ENCODE assay signal across 15 cellular contexts in the genomic region with DNA sequence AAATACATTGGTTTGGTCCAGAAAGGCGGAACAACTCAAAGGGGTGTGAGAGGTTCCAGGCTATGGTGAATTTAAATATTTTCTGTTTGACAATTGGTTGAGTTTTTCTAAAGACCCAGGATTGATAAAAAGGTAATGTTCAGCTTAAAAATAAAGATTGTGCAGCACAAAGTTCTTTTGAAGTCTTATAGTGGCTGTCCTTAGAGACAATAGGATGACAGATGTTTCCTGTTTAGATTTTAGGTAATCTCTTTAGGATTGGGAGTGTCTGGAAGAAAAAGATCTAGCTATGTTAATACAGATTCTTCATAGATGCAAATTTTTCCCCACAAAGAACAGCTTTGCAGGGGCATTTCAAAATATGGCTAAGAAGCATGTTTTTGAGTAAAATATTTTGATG.
DNase-seq lines count a peak whose midpoint lies in the region; ATAC-seq and TF ChIP-seq lines count a peak whose summit lies in the region.
"Had no signal": no experiment of that assay in that cellular context is flagged by ENCODE, and none has a peak within 500 bp of the region (broad histone marks: within the 10 kb centered on the region; RNA-seq: fewer than 3 reads in every experiment).

No MANE protein-coding gene starts in this region.

- no peak overlapping the region for H2BK5ac ChIP-seq in IMR-90 (ENCODE audit: low read depth, low read length, poor library complexity, severe bottlenecking)

- H4K5ac ChIP-seq in IMR-90 (ENCODE audit: low read depth, low read length), result peak overlapping the region; percentile 28; the same call in 1 of the 2 replicates

- H3K23ac ChIP-seq in IMR-90 (ENCODE audit: low read depth, low read length), result no peak overlapping the region

- H2BK15ac ChIP-seq in IMR-90 (ENCODE audit: low read depth, low read length), result no peak overlapping the region

- H3K9me3 ChIP-seq in BLaER1 (no peaks in the 10 kb centered on the region), IMR-90 (ENCODE audit: control insufficient read depth, insufficient read depth, low read length) (no peaks in the 10 kb centered on the region)
- no peaks in the 10 kb centered on the region for H3K9me3 ChIP-seq in CD8-positive, alpha-beta memory T cell (ENCODE audit: low read length)

- peak overlapping the region; percentile 78 for H3K27ac Mint-ChIP-seq in endothelial cell (ENCODE audit: unreplicated experiment)
- no peak overlapping the region for H3K27ac Mint-ChIP-seq in CD8-positive, alpha-beta memory T cell
- H3K27ac Mint-ChIP-seq: CD4-positive, CD25-positive, alpha-beta regulatory T cell; HFFc6 had no signal

- no peaks in the 10 kb centered on the region for H3K36me3 ChIP-seq in BLaER1
- H3K36me3 ChIP-seq in IMR-90 (ENCODE audit: control insufficient read depth, insufficient read depth, low read length), result no peaks in the 10 kb centered on the region
- H3K36me3 ChIP-seq in CD8-positive, alpha-beta memory T cell (ENCODE audit: insufficient read depth, low read length), result no peaks in the 10 kb centered on the region

- POLR2A ChIA-PET in IMR-90 (lab: Charles Lee; ENCODE audit: unreplicated experiment), result no interaction called here
- POLR2A ChIA-PET in CD8-positive, alpha-beta memory T cell (lab: Charles Lee), result no interaction called here

- no TSS peak for BruUV-seq in IMR-90 (replicated peaks; lab: Mats Ljungman, UMichigan)

- DNase-seq in IMR-90 (no peak), NCI-H82 treated with DMSO at 0.1 percent for 48 hours (lab: John Stamatoyannopoulos, UW; ENCODE audit: unreplicated experiment) (peak; percentile 69), endothelial cell (ENCODE audit: low spot score) (no peak), NCI-H1048 (lab: John Stamatoyannopoulos, UW) (no peak)
- DNase-seq in CD8-positive, alpha-beta memory T cell, result no peak
- DNase-seq: CD4-positive, CD25-positive, alpha-beta regulatory T cell; DMS153; DND-41; GDM1; HCEC 1CT; HFFc6 had no signal

- no peak overlapping the region for H3K56ac ChIP-seq in IMR-90 (ENCODE audit: extremely low read depth, insufficient read depth, low read length)

- no peak overlapping the region for H3K27ac ChIP-seq in BLaER1
- no peak overlapping the region for H3K27ac ChIP-seq in IMR-90 (ENCODE audit: insufficient read depth, low read length)
- no peak overlapping the region for H3K27ac ChIP-seq in CD8-positive, alpha-beta memory T cell (ENCODE audit: low read depth, low read length)
- H3K27ac ChIP-seq: HL-60 had no signal

- no CpG with 5 or more reads among the region's 1 CpG for WGBS in IMR-90 (ENCODE audit: extremely low coverage in 2 of 2, insufficient read length in 1 of 2), 2 experiments

- dilution Hi-C loops in IMR-90 (cut with HindIII; ENCODE audit: low sequenced_read_pairs, unreplicated experiment), result no loop called here

- no peaks in the 10 kb centered on the region for H3K36me3 Mint-ChIP-seq in endothelial cell (ENCODE audit: low read depth, unreplicated experiment)
- H3K36me3 Mint-ChIP-seq in CD8-positive, alpha-beta memory T cell, result peaks cover 0 to 1% (median 0%) of the 10 kb centered on the region in 3 donors

- H3K4me3 ChIP-seq in BLaER1 (no peak overlapping the region), IMR-90 (ENCODE audit: insufficient read depth, low read depth, low read length) (no peak overlapping the region)
- H3K4me3 ChIP-seq in CD8-positive, alpha-beta memory T cell (ENCODE audit: low read length), result no peak overlapping the region
- H3K4me3 ChIP-seq: K562 had no signal

- in situ Hi-C loops in IMR-90 (cut with MboI; ENCODE audit: low sequenced_read_pairs), result no loop called here

- H3K4me1 ChIP-seq in BLaER1, result peaks cover 11% of the 10 kb centered on the region
- H3K4me1 ChIP-seq in IMR-90 (ENCODE audit: control insufficient read depth, insufficient read depth, low read length), result peaks cover 4% of the 10 kb centered on the region; the same call in 1 of the 2 replicates
- H3K4me1 ChIP-seq in CD8-positive, alpha-beta memory T cell (ENCODE audit: insufficient read depth, low read length), result no peaks in the 10 kb centered on the region

- H4K91ac ChIP-seq in IMR-90 (ENCODE audit: insufficient read depth, low read depth, low read length), result no peak overlapping the region

- no peak for TF ChIP-seq POLR2A in IMR-90 (IDR thresholded peaks at IDR 0.05; ENCODE audit: low read depth, low read length)

- no peak overlapping the region for H3K18ac ChIP-seq in IMR-90 (ENCODE audit: low read depth, low read length)

- peak overlapping the region; percentile 19; the same call in 1 of the 2 replicates for H3K4me2 ChIP-seq in BLaER1
- H3K4me2 ChIP-seq in IMR-90 (ENCODE audit: low read depth, low read length), result peak overlapping the region; percentile 75; the same call in 1 of the 2 replicates

- peaks cover 9% of the 10 kb centered on the region for H3K4me1 Mint-ChIP-seq in endothelial cell (ENCODE audit: unreplicated experiment)
- no peaks in the 10 kb centered on the region for H3K4me1 Mint-ChIP-seq in CD8-positive, alpha-beta memory T cell
- H3K4me1 Mint-ChIP-seq: CD4-positive, CD25-positive, alpha-beta regulatory T cell had no signal

- no peak overlapping the region for H3K14ac ChIP-seq in IMR-90 (replicated peaks; ENCODE audit: low read depth, low read length)

- H3K27me3 ChIP-seq in BLaER1, result no peaks in the 10 kb centered on the region
- no peaks in the 10 kb centered on the region for H3K27me3 ChIP-seq in IMR-90 (ENCODE audit: control insufficient read depth, insufficient read depth, low read length)
- H3K27me3 ChIP-seq in CD8-positive, alpha-beta memory T cell (ENCODE audit: insufficient read depth, low read length, poor library complexity, severe bottlenecking), result no peaks in the 10 kb centered on the region

- TF ChIP-seq CTCF in IMR-90 (conservative IDR thresholded peaks at IDR 0.05; ENCODE audit: low read depth, low read length) (no peak), endothelial cell (IDR thresholded peaks at IDR 0.05; ENCODE audit: unreplicated experiment) (no peak)

- no peak overlapping the region for H3K4me3 Mint-ChIP-seq in endothelial cell (ENCODE audit: unreplicated experiment)
- no peak overlapping the region for H3K4me3 Mint-ChIP-seq in CD8-positive, alpha-beta memory T cell
- H3K4me3 Mint-ChIP-seq: CD4-positive, CD25-positive, alpha-beta regulatory T cell; HFFc6 had no signal

- H2AK9ac ChIP-seq in IMR-90 (replicated peaks; ENCODE audit: low read depth, low read length, poor library complexity), result no peak overlapping the region

- H3K9me3 Mint-ChIP-seq in endothelial cell (ENCODE audit: unreplicated experiment), result no peaks in the 10 kb centered on the region
- H3K9me3 Mint-ChIP-seq in CD8-positive, alpha-beta memory T cell, result peaks cover 0 to 10% (median 3%) of the 10 kb centered on the region in 5 donors
- H3K9me3 Mint-ChIP-seq: HFFc6 had no signal

- H3K9me1 ChIP-seq in IMR-90 (ENCODE audit: insufficient read depth, low read length), result no peaks in the 10 kb centered on the region

- H2AFZ ChIP-seq in IMR-90 (replicated peaks; ENCODE audit: low read length, poor library complexity), result no peak overlapping the region

- CTCF ChIA-PET in IMR-90 (lab: Yijun Ruan, JAX), result interaction anchor here (0.6 kb wide), 1 partner anchor 73 kb away, joined by 3 read pairs; no protein-coding TSS in a partner anchor
- CTCF ChIA-PET in CD8-positive, alpha-beta memory T cell (lab: Charles Lee), result no interaction called here

- no peak for TF ChIP-seq RAD21 in IMR-90 (IDR thresholded peaks at IDR 0.05; ENCODE audit: low read length)

- no peak overlapping the region; a peak in 1 of 4 replicates for H4K8ac ChIP-seq in IMR-90 (ENCODE audit: low read depth in 2 of 2, low read length in 2 of 2)

- no peaks in the 10 kb centered on the region for H3K27me3 Mint-ChIP-seq in endothelial cell (ENCODE audit: unreplicated experiment)
- no peaks in the 10 kb centered on the region for H3K27me3 Mint-ChIP-seq in CD8-positive, alpha-beta memory T cell
- H3K27me3 Mint-ChIP-seq: CD4-positive, CD25-positive, alpha-beta regulatory T cell had no signal

- ATAC-seq in IMR-90 (ENCODE audit: low read depth) (no peak), GM21447 (IDR thresholded peaks at IDR 0.05; ENCODE audit: unreplicated experiment) (no peak)
- ATAC-seq: K562 had no signal

- no peak overlapping the region for H2AK5ac ChIP-seq in IMR-90 (ENCODE audit: low read depth, low read length)

- H3K9ac ChIP-seq in BLaER1 (no peak overlapping the region), IMR-90 (ENCODE audit: low read depth, low read length) (no peak overlapping the region)

- H3K79me1 ChIP-seq in IMR-90 (ENCODE audit: low read depth in 1 of 2, low read length in 2 of 2), result peaks cover 3 to 5% of the 10 kb centered on the region in 2 experiments; a peak in 2 of 4 replicates

- H2BK20ac ChIP-seq in IMR-90 (ENCODE audit: low read depth, low read length), result no peak overlapping the region

- H3K4ac ChIP-seq in IMR-90 (ENCODE audit: low read depth, low read length), result no peak overlapping the region

- intact Hi-C loops in IMR-90 (cut with micrococcal nuclease), result no loop called here

- no peak overlapping the region for H2BK120ac ChIP-seq in IMR-90 (ENCODE audit: low read depth, low read length)

- H4K20me1 ChIP-seq in BLaER1 (no peaks in the 10 kb centered on the region), IMR-90 (ENCODE audit: insufficient read depth, low read length) (no peaks in the 10 kb centered on the region)

TF ChIP-seq in IMR-90, 13 proteins besides CTCF, POLR2A, EP300 and RAD21 (continues in another document):
- no peak for TF ChIP-seq MXI1 (IDR thresholded peaks at IDR 0.05; ENCODE audit: borderline replicate concordance, low read depth, low read length)
- TF ChIP-seq CEBPB (IDR thresholded peaks at IDR 0.05; ENCODE audit: low read depth, low read length), result no peak
- no peak for TF ChIP-seq BHLHE40 (IDR thresholded peaks at IDR 0.05; ENCODE audit: low read depth, low read length)
- no peak for TF ChIP-seq SMC3 (IDR thresholded peaks at IDR 0.05; ENCODE audit: low read depth, low read length)
- no peak for TF ChIP-seq RFX5 (IDR thresholded peaks at IDR 0.05; ENCODE audit: low read depth, low read length)
- TF ChIP-seq MAZ (IDR thresholded peaks at IDR 0.05; ENCODE audit: borderline replicate concordance, low read depth, low read length), result no peak
- no peak for TF ChIP-seq NFE2L2 (IDR thresholded peaks at IDR 0.05; ENCODE audit: low read depth, low read length)
- TF ChIP-seq FOS (IDR thresholded peaks at IDR 0.05; ENCODE audit: low read depth, low read length), result no peak
- TF ChIP-seq RCOR1 (IDR thresholded peaks at IDR 0.05; ENCODE audit: insufficient replicate concordance, low read length), result no peak
- TF ChIP-seq, protein P1, sequence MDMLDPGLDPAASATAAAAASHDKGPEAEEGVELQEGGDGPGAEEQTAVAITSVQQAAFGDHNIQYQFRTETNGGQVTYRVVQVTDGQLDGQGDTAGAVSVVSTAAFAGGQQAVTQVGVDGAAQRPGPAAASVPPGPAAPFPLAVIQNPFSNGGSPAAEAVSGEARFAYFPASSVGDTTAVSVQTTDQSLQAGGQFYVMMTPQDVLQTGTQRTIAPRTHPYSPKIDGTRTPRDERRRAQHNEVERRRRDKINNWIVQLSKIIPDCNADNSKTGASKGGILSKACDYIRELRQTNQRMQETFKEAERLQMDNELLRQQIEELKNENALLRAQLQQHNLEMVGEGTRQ (IDR thresholded peaks at IDR 0.05; ENCODE audit: low read depth, low read length), result no peak
- no peak for TF ChIP-seq MAFK (IDR thresholded peaks at IDR 0.05; ENCODE audit: low read depth, low read length)
